Comparison of ENCODE assay signal across 8 cellular contexts in genomic region chr12:122064034-122064777, GRCh38. TPM values are rescaled to one million over a fixed set of nuclear protein-coding genes. Genes with fewer than 3 reads are reported as not detected.
DNase-seq lines count a peak whose midpoint lies in the region; ATAC-seq and TF ChIP-seq lines count a peak whose summit lies in the region.

No MANE protein-coding gene starts in this region.

- no peaks in the 10 kb centered on the region for H4K20me1 ChIP-seq in smooth muscle cell (ENCODE audit: low read depth)

- no peak overlapping the region for H2AFZ ChIP-seq in smooth muscle cell (ENCODE audit: low read depth)

- H3K27me3 ChIP-seq in AG04450 (ENCODE audit: control insufficient read depth, insufficient read depth, low read length) (no peaks in the 10 kb centered on the region), kidney epithelial cell (ENCODE audit: control insufficient read depth, insufficient read depth, low read length) (no peaks in the 10 kb centered on the region), smooth muscle cell (ENCODE audit: low read depth) (no peaks in the 10 kb centered on the region)

- TF ChIP-seq CTCF in AG04450 (IDR thresholded peaks at IDR 0.05; ENCODE audit: low read depth, low read length), result peak; percentile 47
- TF ChIP-seq CTCF in GM13976 (IDR thresholded peaks at IDR 0.05; ENCODE audit: borderline replicate concordance, control extremely low read depth, extremely low read depth, insufficient read depth, missing control alignments), result no peak
- peak; percentile 69 for TF ChIP-seq CTCF in choroid plexus epithelial cell (conservative IDR thresholded peaks at IDR 0.05; ENCODE audit: low read depth, low read length)
- TF ChIP-seq CTCF in kidney epithelial cell (IDR thresholded peaks at IDR 0.05; ENCODE audit: insufficient read depth, low read length, poor library complexity, severe bottlenecking), result peak; percentile 68
- TF ChIP-seq CTCF in smooth muscle cell (IDR thresholded peaks at IDR 0.05; ENCODE audit: borderline replicate concordance, insufficient read depth, poor library complexity, severe bottlenecking), result peak; percentile 27

- peaks cover 9% of the 10 kb centered on the region for H3F3A ChIP-seq in smooth muscle cell (ENCODE audit: low read depth)

- peak overlapping the region; percentile 79 for H3K27ac ChIP-seq in AG04450 (ENCODE audit: low read depth, low read length)
- H3K27ac ChIP-seq in smooth muscle cell (ENCODE audit: low read depth), result peak overlapping the region; percentile 88

- peaks cover 24% of the 10 kb centered on the region for H3K4me1 ChIP-seq in smooth muscle cell (ENCODE audit: low read depth)

- no peaks in the 10 kb centered on the region for H3K9me3 ChIP-seq in AG04450 (ENCODE audit: control insufficient read depth, insufficient read depth, low read length)
- no peaks in the 10 kb centered on the region for H3K9me3 ChIP-seq in smooth muscle cell (replicated peaks; ENCODE audit: low read depth)

- H3K36me3 ChIP-seq in kidney epithelial cell (ENCODE audit: control insufficient read depth, insufficient read depth, low read length) (peaks cover 3% of the 10 kb centered on the region), smooth muscle cell (ENCODE audit: low read depth) (no peaks in the 10 kb centered on the region)

- H3K9ac ChIP-seq in smooth muscle cell (ENCODE audit: low read depth), result peak overlapping the region; percentile 58

- peak overlapping the region; percentile 73 for H3K4me2 ChIP-seq in smooth muscle cell

- 56% methylated on average over 14 of the region's 14 CpGs for WGBS in smooth muscle cell (ENCODE audit: low lambda C conversion rate)

- DNase-seq in AG04450 (ENCODE audit: low read depth, low spot score), result no peak
- peak; percentile 71 for DNase-seq in GM13976 (ENCODE audit: low spot score)
- DNase-seq in NCI-H1105 (lab: John Stamatoyannopoulos, UW), result peak; percentile 68
- peak; percentile 99 for DNase-seq in choroid plexus epithelial cell (ENCODE audit: low read depth)
- DNase-seq in kidney epithelial cell (ENCODE audit: low read depth), result peak; percentile 93
- peak; percentile 33 for DNase-seq in smooth muscle cell (lab: John Stamatoyannopoulos, UW; ENCODE audit: unreplicated experiment)
- no peak for DNase-seq in KG1 (lab: John Stamatoyannopoulos, UW)

- no peak overlapping the region for H3K4me3 ChIP-seq in AG04450 (ENCODE audit: low read depth, low read length)
- peak overlapping the region; percentile 23 for H3K4me3 ChIP-seq in choroid plexus epithelial cell (ENCODE audit: low read depth, low read length)
- no peak overlapping the region for H3K4me3 ChIP-seq in kidney epithelial cell (ENCODE audit: low read depth, low read length)
- no peak overlapping the region for H3K4me3 ChIP-seq in smooth muscle cell

- no peaks in the 10 kb centered on the region for H3K79me2 ChIP-seq in smooth muscle cell (ENCODE audit: low read depth)

- POLR2A ChIA-PET in AG04450 (lab: Yijun Ruan, JAX), result interaction anchor here (1.4 to 3.1 kb wide), 3 partner anchors 14 to 26 kb away, joined by 3 to 14 read pairs (median 5); partner anchors contain the start of gene MLXIP

- ATAC-seq in SK-N-SH treated with all-trans-retinoic acid at 6 μM for 48 hours, result peak; percentile 92

- CTCF ChIA-PET in AG04450 (lab: Charles Lee), result interaction anchor here (1.1 to 2.9 kb wide), 2 partner anchors 10 to 59 kb away, joined by 11 to 14 read pairs; no protein-coding TSS in a partner anchor

- in situ Hi-C loops in GM13976 (cut with MboI; ENCODE audit: low sequenced_read_pairs, unreplicated experiment), result no loop called here

TF ChIP-seq in SK-N-SH treated with all-trans-retinoic acid at 6 μM for 48 hours, 23 proteins besides CTCF, POLR2A, EP300 and RAD21 (continues in another document):
- TF ChIP-seq, protein P1, sequence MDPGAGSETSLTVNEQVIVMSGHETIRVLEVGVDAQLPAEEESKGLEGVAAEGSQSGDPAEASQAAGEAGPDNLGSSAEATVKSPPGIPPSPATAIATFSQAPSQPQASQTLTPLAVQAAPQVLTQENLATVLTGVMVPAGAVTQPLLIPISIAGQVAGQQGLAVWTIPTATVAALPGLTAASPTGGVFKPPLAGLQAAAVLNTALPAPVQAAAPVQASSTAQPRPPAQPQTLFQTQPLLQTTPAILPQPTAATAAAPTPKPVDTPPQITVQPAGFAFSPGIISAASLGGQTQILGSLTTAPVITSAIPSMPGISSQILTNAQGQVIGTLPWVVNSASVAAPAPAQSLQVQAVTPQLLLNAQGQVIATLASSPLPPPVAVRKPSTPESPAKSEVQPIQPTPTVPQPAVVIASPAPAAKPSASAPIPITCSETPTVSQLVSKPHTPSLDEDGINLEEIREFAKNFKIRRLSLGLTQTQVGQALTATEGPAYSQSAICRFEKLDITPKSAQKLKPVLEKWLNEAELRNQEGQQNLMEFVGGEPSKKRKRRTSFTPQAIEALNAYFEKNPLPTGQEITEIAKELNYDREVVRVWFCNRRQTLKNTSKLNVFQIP (CRISPR knock-in tag; IDR thresholded peaks at IDR 0.05; ENCODE audit: borderline replicate concordance, low read depth), result peak; percentile 91; the same call in 1 of the 2 replicates
- peak; percentile 63; the same call in 1 of the 2 replicates for TF ChIP-seq TCF4 (CRISPR knock-in tag; IDR thresholded peaks at IDR 0.05; ENCODE audit: borderline replicate concordance)
- TF ChIP-seq ZNF70 (CRISPR knock-in tag; IDR thresholded peaks at IDR 0.05), result peak; percentile 73
- TF ChIP-seq OSR1 (CRISPR knock-in tag; IDR thresholded peaks at IDR 0.05), result no peak
- peak; percentile 99 for TF ChIP-seq CSDC2 (CRISPR knock-in tag; IDR thresholded peaks at IDR 0.05)
- peak; percentile 95 for TF ChIP-seq BACH2 (CRISPR knock-in tag; IDR thresholded peaks at IDR 0.05; ENCODE audit: borderline replicate concordance)
- TF ChIP-seq, protein P2, sequence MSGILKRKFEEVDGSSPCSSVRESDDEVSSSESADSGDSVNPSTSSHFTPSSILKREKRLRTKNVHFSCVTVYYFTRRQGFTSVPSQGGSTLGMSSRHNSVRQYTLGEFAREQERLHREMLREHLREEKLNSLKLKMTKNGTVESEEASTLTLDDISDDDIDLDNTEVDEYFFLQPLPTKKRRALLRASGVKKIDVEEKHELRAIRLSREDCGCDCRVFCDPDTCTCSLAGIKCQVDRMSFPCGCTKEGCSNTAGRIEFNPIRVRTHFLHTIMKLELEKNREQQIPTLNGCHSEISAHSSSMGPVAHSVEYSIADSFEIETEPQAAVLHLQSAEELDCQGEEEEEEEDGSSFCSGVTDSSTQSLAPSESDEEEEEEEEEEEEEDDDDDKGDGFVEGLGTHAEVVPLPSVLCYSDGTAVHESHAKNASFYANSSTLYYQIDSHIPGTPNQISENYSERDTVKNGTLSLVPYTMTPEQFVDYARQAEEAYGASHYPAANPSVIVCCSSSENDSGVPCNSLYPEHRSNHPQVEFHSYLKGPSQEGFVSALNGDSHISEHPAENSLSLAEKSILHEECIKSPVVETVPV (CRISPR knock-in tag; IDR thresholded peaks at IDR 0.05), result 0 out of 2 replicates have a peak, but pooled peaks have one; percentile 59
- no peak for TF ChIP-seq PPARA (CRISPR knock-in tag; IDR thresholded peaks at IDR 0.05; ENCODE audit: borderline replicate concordance)
- TF ChIP-seq TOX (CRISPR knock-in tag; IDR thresholded peaks at IDR 0.05; ENCODE audit: borderline replicate concordance), result peak; percentile 78; the same call in 1 of the 2 replicates
- TF ChIP-seq, protein P3, sequence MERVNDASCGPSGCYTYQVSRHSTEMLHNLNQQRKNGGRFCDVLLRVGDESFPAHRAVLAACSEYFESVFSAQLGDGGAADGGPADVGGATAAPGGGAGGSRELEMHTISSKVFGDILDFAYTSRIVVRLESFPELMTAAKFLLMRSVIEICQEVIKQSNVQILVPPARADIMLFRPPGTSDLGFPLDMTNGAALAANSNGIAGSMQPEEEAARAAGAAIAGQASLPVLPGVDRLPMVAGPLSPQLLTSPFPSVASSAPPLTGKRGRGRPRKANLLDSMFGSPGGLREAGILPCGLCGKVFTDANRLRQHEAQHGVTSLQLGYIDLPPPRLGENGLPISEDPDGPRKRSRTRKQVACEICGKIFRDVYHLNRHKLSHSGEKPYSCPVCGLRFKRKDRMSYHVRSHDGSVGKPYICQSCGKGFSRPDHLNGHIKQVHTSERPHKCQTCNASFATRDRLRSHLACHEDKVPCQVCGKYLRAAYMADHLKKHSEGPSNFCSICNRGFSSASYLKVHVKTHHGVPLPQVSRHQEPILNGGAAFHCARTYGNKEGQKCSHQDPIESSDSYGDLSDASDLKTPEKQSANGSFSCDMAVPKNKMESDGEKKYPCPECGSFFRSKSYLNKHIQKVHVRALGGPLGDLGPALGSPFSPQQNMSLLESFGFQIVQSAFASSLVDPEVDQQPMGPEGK (CRISPR knock-in tag; IDR thresholded peaks at IDR 0.05; ENCODE audit: borderline replicate concordance), result peak; percentile 81
- 0 out of 2 replicates have a peak, but pooled peaks have one; percentile 80 for TF ChIP-seq ZC3H10 (CRISPR knock-in tag; IDR thresholded peaks at IDR 0.05)
- peak; percentile 89 for TF ChIP-seq ISL1 (CRISPR knock-in tag; IDR thresholded peaks at IDR 0.05)
- peak; percentile 50; the same call in 1 of the 2 replicates for TF ChIP-seq ZFP30 (CRISPR knock-in tag; IDR thresholded peaks at IDR 0.05)
- TF ChIP-seq ARNTL (CRISPR knock-in tag; IDR thresholded peaks at IDR 0.05; ENCODE audit: borderline replicate concordance, low read depth), result peak; percentile 74; the same call in 1 of the 2 replicates
- peak; percentile 95 for TF ChIP-seq ESRRG (CRISPR knock-in tag; IDR thresholded peaks at IDR 0.05)
- peak; percentile 65; the same call in 1 of the 2 replicates for TF ChIP-seq RARB (CRISPR knock-in tag; IDR thresholded peaks at IDR 0.05)
- peak; percentile 93 for TF ChIP-seq ZFP3 (CRISPR knock-in tag; IDR thresholded peaks at IDR 0.05)
- TF ChIP-seq SNAI2 (CRISPR knock-in tag; IDR thresholded peaks at IDR 0.05), result peak; percentile 100
- TF ChIP-seq ZNF8 (CRISPR knock-in tag; IDR thresholded peaks at IDR 0.05), result peak; percentile 78
- TF ChIP-seq GLIS3 (CRISPR knock-in tag; IDR thresholded peaks at IDR 0.05), result peak; percentile 56; the same call in 1 of the 2 replicates

RNA-seq across cellular contexts. Expression of gene MLXIP, which starts 14.3 kb away (rescaled TPM):
- 5.8 and 8.4 TPM in 2 replicates for polyA plus RNA-seq in AG04450 (2011; rRNA removed)
- 11.4 and 11.9 TPM in 2 replicates for polyA minus RNA-seq in AG04450 (2011; rRNA and poly(A)+ RNA removed)
- total RNA-seq in kidney epithelial cell, result 34.2 and 35.7 TPM in 2 replicates
- 7.6 and 11.8 TPM in 2 replicates for total RNA-seq in smooth muscle cell
- 15.3 and 24.7 TPM in 2 replicates for polyA plus RNA-seq in smooth muscle cell

RNA-seq across cellular contexts. Expression of gene BCL7A, which starts 42.5 kb away (rescaled TPM):
- polyA plus RNA-seq in AG04450 (2011; rRNA removed) (4.4 and 4.6 TPM in 2 replicates), smooth muscle cell (3.0 and 5.7 TPM in 2 replicates)
- polyA minus RNA-seq in AG04450 (2011; rRNA and poly(A)+ RNA removed), result 3.6 and 4.0 TPM in 2 replicates
- total RNA-seq in kidney epithelial cell (20.5 and 23.8 TPM in 2 replicates), smooth muscle cell (2.7 and 4.3 TPM in 2 replicates)

Comparison
In these comparisons a context has a peak if more than half of its experiments do, and no peak if none do; other contexts are left out.
1. DNase-seq: peak in GM13976 (single experiment), NCI-H1105 (single experiment), choroid plexus epithelial cell (single experiment), kidney epithelial cell (single experiment) and smooth muscle cell (single experiment); none in AG04450 (single experiment) and KG1 (single experiment).